ENCODE assay signal across 8 cellular contexts in genomic region chr2:191150451-191151314, GRCh38. TPM values are rescaled to one million over a fixed set of nuclear protein-coding genes. Genes with fewer than 3 reads are reported as not detected.
DNase-seq lines count a peak whose midpoint lies in the region; ATAC-seq and TF ChIP-seq lines count a peak whose summit lies in the region.

STAT4 (minus strand) TSS chr2:191150994; CDS start chr2:191148203, 2,791 bp downstream.

- H3K27ac ChIP-seq in HUES48 (ENCODE audit: low read depth, low read length) = no peak within 1 kb of the TSS
- H3K27ac ChIP-seq in caudate nucleus (ENCODE audit: low read depth, low read length) = peak within 1 kb of the TSS; percentile 36
- peak within 1 kb of the TSS; percentile 5 to 45 (median 41) for H3K27ac ChIP-seq in right lobe of liver

- peak within 1 kb of the TSS; percentile 63 for H3K4me3 ChIP-seq in HUES48 (ENCODE audit: low read depth, low read length)
- H3K4me3 ChIP-seq in right lobe of liver = peak within 1 kb of the TSS; percentile 45 to 61 (median 58)

- TF ChIP-seq CTCF in right lobe of liver (IDR thresholded peaks at IDR 0.05) = no peak

- H3K4me1 ChIP-seq in HUES48 (ENCODE audit: control insufficient read depth, insufficient read depth, low read length) = peaks cover 8% of the 10 kb centered on the region; the same call in 1 of the 2 replicates
- H3K4me1 ChIP-seq in right lobe of liver = peaks cover 0 to 7% (median 0%) of the 10 kb centered on the region in 4 donors

- H3K36me3 ChIP-seq in HUES48 (ENCODE audit: control insufficient read depth, insufficient read depth, low read length) (no peaks in the 10 kb centered on the region), right lobe of liver (no peaks in the 10 kb centered on the region)

- no peaks in the 10 kb centered on the region for H3K9me3 ChIP-seq in HUES48 (ENCODE audit: control insufficient read depth, insufficient read depth, low read length)
- H3K9me3 ChIP-seq in right lobe of liver = no peaks in the 10 kb centered on the region

- peaks cover 17% of the 10 kb centered on the region for H3K27me3 ChIP-seq in HUES48 (ENCODE audit: control insufficient read depth, insufficient read depth, low read length)
- no peaks in the 10 kb centered on the region for H3K27me3 ChIP-seq in right lobe of liver

- DNase-seq in COLO668 (lab: John Stamatoyannopoulos, UW; ENCODE audit: unreplicated experiment) (peak; percentile 20), caudate nucleus (lab: John Stamatoyannopoulos, UW) (peak in 21 of 61 donors; percentile 4 to 67 (median 35)), right lobe of liver (peak in 2 of 3 donors; percentile 48 to 63), GM19238 (ENCODE audit: insufficient read length, low spot score) (no peak)
- DNase-seq in activated CD4-positive, CD25-positive, alpha-beta regulatory T cell (lab: John Stamatoyannopoulos, UW) = peak; percentile 26 to 43 (median 34)
- peak; percentile 39 to 65 (median 63) for DNase-seq in stimulated activated CD4-positive, alpha-beta T cell treated with anti-CD3 and anti-CD28 coated beads, TNF-alpha, amount 100 ng/mL, for 4 hours (ENCODE audit: low read depth in 3 of 3)

- peak; percentile 65 for TF ChIP-seq POLR2A in right lobe of liver (IDR thresholded peaks at IDR 0.05)

- WGBS in right lobe of liver (ENCODE audit: insufficient coverage, low coverage, low lambda C conversion rate, missing lambda C conversion rate) = 6% methylated on average over 22 of the region's 39 CpGs

- ATAC-seq in GM21360 (IDR thresholded peaks at IDR 0.05; ENCODE audit: unreplicated experiment) (peak; percentile 94), right lobe of liver (peak; percentile 76 to 83 (median 80))

- intact Hi-C loops in right lobe of liver (cut with DNase I) = loop anchor here in 1 of 2 donors (10.0 kb wide), 1 partner anchor 96 kb away; no protein-coding TSS in a partner anchor

- H3K9ac ChIP-seq in HUES48 (ENCODE audit: low read depth, low read length) = no peak within 1 kb of the TSS

RNA-seq across cellular contexts. Expression of gene STAT4, which starts in this region (rescaled TPM):
- 1 to 10 TPM in 5 of 6 experiments, under 1 TPM in 1; 0.90 to 6.1 (median 3.2) TPM for total RNA-seq in right lobe of liver
